Comparison of ENCODE assay signal across 2 cellular contexts in the genomic region with DNA sequence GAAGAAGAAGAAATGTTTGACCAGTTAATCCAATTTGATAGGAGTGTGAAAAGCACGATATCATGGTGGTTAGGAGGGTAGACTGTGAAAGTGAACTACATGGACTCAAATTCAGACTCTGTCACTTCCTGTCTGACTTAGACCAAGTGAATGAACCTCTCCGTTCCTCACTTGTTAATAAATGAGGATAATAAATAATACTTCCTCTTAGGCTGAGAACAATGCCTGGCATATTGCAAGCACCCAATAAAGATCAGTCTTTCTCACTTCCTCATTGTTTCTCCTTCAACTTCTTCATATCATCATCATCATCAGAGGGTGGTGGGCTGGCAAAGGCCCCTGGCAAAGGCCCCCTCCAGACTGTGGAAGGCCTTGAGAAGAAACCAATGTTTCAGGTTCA.
TF ChIP-seq lines count a peak whose summit lies in the region.

No MANE protein-coding gene starts in this region.

TF ChIP-seq in IMR-90, 13 proteins besides CTCF, POLR2A, EP300 and RAD21:
- TF ChIP-seq, protein P1, sequence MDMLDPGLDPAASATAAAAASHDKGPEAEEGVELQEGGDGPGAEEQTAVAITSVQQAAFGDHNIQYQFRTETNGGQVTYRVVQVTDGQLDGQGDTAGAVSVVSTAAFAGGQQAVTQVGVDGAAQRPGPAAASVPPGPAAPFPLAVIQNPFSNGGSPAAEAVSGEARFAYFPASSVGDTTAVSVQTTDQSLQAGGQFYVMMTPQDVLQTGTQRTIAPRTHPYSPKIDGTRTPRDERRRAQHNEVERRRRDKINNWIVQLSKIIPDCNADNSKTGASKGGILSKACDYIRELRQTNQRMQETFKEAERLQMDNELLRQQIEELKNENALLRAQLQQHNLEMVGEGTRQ (IDR thresholded peaks at IDR 0.05; ENCODE audit: low read depth, low read length), result no peak
- TF ChIP-seq RCOR1 (IDR thresholded peaks at IDR 0.05; ENCODE audit: insufficient replicate concordance, low read length), result no peak
- no peak for TF ChIP-seq NFE2L2 (IDR thresholded peaks at IDR 0.05; ENCODE audit: low read depth, low read length)
- no peak for TF ChIP-seq SMC3 (IDR thresholded peaks at IDR 0.05; ENCODE audit: low read depth, low read length)
- no peak for TF ChIP-seq RFX5 (IDR thresholded peaks at IDR 0.05; ENCODE audit: low read depth, low read length)
- TF ChIP-seq MAZ (IDR thresholded peaks at IDR 0.05; ENCODE audit: borderline replicate concordance, low read depth, low read length), result no peak
- TF ChIP-seq FOS (IDR thresholded peaks at IDR 0.05; ENCODE audit: low read depth, low read length), result no peak
- no peak for TF ChIP-seq CHD1 (IDR thresholded peaks at IDR 0.05; ENCODE audit: low read depth, low read length)
- no peak for TF ChIP-seq CEBPB (IDR thresholded peaks at IDR 0.05; ENCODE audit: low read depth, low read length)
- TF ChIP-seq MXI1 (IDR thresholded peaks at IDR 0.05; ENCODE audit: borderline replicate concordance, low read depth, low read length), result no peak
- TF ChIP-seq, protein P2, sequence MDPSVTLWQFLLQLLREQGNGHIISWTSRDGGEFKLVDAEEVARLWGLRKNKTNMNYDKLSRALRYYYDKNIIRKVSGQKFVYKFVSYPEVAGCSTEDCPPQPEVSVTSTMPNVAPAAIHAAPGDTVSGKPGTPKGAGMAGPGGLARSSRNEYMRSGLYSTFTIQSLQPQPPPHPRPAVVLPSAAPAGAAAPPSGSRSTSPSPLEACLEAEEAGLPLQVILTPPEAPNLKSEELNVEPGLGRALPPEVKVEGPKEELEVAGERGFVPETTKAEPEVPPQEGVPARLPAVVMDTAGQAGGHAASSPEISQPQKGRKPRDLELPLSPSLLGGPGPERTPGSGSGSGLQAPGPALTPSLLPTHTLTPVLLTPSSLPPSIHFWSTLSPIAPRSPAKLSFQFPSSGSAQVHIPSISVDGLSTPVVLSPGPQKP (IDR thresholded peaks at IDR 0.05; ENCODE audit: borderline replicate concordance, low read depth, low read length), result no peak
- TF ChIP-seq MAFK (IDR thresholded peaks at IDR 0.05; ENCODE audit: low read depth, low read length), result no peak
- no peak for TF ChIP-seq BHLHE40 (IDR thresholded peaks at IDR 0.05; ENCODE audit: low read depth, low read length)
TF ChIP-seq in IMR-90: peak in this region for 0.

TF ChIP-seq in endothelial cell of umbilical vein, 7 proteins besides CTCF, POLR2A, EP300 and RAD21 (continued from another document):
- no peak for TF ChIP-seq MYC (IDR thresholded peaks at IDR 0.05; ENCODE audit: low read depth, low read length)
- TF ChIP-seq EZH2 (IDR thresholded peaks at IDR 0.05; ENCODE audit: borderline replicate concordance, low read depth, low read length, severe bottlenecking), result no peak
- TF ChIP-seq, protein P3, sequence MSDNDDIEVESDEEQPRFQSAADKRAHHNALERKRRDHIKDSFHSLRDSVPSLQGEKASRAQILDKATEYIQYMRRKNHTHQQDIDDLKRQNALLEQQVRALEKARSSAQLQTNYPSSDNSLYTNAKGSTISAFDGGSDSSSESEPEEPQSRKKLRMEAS (IDR thresholded peaks at IDR 0.05; ENCODE audit: insufficient read depth, insufficient read length), result no peak
- TF ChIP-seq FOS (IDR thresholded peaks at IDR 0.05; ENCODE audit: borderline replicate concordance, insufficient read depth, low read length), result no peak
- TF ChIP-seq POLR2AphosphoS5 (IDR thresholded peaks at IDR 0.05; ENCODE audit: insufficient read depth, low read depth, low read length), result no peak
TF ChIP-seq in endothelial cell of umbilical vein: peak in this region for 0.
